2 cellular contexts compared by ENCODE assay signal in the genomic region with DNA sequence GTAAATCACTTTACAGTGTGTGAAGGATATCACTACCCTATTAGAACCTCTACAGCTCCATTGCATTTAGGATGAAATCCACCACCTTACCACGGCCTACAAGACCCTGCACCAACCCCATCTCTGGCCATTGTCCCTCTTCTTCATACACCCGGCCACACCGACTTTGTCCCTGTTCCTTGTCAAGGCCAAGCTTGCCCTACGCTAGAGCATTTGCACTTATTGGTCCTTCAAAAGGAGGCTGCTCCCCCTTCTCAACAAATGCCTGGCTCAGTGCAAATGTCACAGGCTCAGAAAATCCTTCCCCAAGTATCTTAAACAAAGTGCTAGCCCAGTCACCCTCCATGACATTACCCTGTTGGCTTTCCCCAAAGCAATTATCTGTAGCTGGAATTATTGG.
TF ChIP-seq lines count a peak whose summit lies in the region.

No MANE protein-coding gene starts in this region.

TF ChIP-seq in HepG2, 621 proteins besides CTCF, POLR2A, EP300 and RAD21:
- TF ChIP-seq MED1 (CRISPR knock-in tag; IDR thresholded peaks at IDR 0.05) (no peak), IRX3 (CRISPR knock-in tag; IDR thresholded peaks at IDR 0.05; ENCODE audit: borderline replicate concordance, low read depth) (no peak), RBAK (CRISPR knock-in tag; IDR thresholded peaks at IDR 0.05) (no peak), ZSCAN21 (CRISPR knock-in tag; IDR thresholded peaks at IDR 0.05; ENCODE audit: borderline replicate concordance) (no peak)
- TF ChIP-seq, protein P1, sequence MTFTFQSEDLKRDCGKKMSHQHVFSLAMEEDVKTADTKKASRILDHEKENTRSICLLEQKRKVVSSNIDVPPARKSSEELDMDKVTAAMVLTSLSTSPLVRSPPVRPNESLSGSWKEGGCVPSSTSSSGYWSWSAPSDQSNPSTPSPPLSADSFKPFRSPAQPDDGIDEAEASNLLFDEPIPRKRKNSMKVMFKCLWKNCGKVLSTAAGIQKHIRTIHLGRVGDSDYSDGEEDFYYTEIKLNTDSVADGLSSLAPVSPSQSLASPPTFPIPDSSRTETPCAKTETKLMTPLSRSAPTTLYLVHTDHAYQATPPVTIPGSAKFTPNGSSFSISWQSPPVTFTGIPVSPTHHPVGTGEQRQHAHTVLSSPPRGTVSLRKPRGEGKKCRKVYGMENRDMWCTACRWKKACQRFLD (CRISPR knock-in tag; IDR thresholded peaks at IDR 0.05; ENCODE audit: borderline replicate concordance): no peak
- TF ChIP-seq, protein P2, sequence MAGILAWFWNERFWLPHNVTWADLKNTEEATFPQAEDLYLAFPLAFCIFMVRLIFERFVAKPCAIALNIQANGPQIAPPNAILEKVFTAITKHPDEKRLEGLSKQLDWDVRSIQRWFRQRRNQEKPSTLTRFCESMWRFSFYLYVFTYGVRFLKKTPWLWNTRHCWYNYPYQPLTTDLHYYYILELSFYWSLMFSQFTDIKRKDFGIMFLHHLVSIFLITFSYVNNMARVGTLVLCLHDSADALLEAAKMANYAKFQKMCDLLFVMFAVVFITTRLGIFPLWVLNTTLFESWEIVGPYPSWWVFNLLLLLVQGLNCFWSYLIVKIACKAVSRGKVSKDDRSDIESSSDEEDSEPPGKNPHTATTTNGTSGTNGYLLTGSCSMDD (CRISPR knock-in tag; IDR thresholded peaks at IDR 0.05): no peak
- TF ChIP-seq, protein P3, sequence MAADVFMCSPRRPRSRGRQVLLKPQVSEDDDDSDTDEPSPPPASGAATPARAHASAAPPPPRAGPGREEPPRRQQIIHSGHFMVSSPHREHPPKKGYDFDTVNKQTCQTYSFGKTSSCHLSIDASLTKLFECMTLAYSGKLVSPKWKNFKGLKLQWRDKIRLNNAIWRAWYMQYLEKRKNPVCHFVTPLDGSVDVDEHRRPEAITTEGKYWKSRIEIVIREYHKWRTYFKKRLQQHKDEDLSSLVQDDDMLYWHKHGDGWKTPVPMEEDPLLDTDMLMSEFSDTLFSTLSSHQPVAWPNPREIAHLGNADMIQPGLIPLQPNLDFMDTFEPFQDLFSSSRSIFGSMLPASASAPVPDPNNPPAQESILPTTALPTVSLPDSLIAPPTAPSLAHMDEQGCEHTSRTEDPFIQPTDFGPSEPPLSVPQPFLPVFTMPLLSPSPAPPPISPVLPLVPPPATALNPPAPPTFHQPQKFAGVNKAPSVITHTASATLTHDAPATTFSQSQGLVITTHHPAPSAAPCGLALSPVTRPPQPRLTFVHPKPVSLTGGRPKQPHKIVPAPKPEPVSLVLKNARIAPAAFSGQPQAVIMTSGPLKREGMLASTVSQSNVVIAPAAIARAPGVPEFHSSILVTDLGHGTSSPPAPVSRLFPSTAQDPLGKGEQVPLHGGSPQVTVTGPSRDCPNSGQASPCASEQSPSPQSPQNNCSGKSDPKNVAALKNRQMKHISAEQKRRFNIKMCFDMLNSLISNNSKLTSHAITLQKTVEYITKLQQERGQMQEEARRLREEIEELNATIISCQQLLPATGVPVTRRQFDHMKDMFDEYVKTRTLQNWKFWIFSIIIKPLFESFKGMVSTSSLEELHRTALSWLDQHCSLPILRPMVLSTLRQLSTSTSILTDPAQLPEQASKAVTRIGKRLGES (CRISPR knock-in tag; IDR thresholded peaks at IDR 0.05; ENCODE audit: borderline replicate concordance): no peak
- TF ChIP-seq, protein P4, sequence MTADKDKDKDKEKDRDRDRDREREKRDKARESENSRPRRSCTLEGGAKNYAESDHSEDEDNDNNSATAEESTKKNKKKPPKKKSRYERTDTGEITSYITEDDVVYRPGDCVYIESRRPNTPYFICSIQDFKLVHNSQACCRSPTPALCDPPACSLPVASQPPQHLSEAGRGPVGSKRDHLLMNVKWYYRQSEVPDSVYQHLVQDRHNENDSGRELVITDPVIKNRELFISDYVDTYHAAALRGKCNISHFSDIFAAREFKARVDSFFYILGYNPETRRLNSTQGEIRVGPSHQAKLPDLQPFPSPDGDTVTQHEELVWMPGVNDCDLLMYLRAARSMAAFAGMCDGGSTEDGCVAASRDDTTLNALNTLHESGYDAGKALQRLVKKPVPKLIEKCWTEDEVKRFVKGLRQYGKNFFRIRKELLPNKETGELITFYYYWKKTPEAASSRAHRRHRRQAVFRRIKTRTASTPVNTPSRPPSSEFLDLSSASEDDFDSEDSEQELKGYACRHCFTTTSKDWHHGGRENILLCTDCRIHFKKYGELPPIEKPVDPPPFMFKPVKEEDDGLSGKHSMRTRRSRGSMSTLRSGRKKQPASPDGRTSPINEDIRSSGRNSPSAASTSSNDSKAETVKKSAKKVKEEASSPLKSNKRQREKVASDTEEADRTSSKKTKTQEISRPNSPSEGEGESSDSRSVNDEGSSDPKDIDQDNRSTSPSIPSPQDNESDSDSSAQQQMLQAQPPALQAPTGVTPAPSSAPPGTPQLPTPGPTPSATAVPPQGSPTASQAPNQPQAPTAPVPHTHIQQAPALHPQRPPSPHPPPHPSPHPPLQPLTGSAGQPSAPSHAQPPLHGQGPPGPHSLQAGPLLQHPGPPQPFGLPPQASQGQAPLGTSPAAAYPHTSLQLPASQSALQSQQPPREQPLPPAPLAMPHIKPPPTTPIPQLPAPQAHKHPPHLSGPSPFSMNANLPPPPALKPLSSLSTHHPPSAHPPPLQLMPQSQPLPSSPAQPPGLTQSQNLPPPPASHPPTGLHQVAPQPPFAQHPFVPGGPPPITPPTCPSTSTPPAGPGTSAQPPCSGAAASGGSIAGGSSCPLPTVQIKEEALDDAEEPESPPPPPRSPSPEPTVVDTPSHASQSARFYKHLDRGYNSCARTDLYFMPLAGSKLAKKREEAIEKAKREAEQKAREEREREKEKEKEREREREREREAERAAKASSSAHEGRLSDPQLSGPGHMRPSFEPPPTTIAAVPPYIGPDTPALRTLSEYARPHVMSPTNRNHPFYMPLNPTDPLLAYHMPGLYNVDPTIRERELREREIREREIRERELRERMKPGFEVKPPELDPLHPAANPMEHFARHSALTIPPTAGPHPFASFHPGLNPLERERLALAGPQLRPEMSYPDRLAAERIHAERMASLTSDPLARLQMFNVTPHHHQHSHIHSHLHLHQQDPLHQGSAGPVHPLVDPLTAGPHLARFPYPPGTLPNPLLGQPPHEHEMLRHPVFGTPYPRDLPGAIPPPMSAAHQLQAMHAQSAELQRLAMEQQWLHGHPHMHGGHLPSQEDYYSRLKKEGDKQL (CRISPR knock-in tag; IDR thresholded peaks at IDR 0.05; ENCODE audit: low read depth): no peak

TF ChIP-seq in HEK293T, 16 proteins besides CTCF, POLR2A, EP300 and RAD21:
- TF ChIP-seq ZNF384 (IDR thresholded peaks at IDR 0.05) (no peak), HDGF (IDR thresholded peaks at IDR 0.05; ENCODE audit: borderline replicate concordance) (no peak), NFRKB (IDR thresholded peaks at IDR 0.05) (no peak), FOXA1 (IDR thresholded peaks at IDR 0.05) (no peak), ARNT (IDR thresholded peaks at IDR 0.05) (no peak), L3MBTL2 (conservative IDR thresholded peaks at IDR 0.05) (no peak), ELF4 (IDR thresholded peaks at IDR 0.05) (no peak), SP1 (IDR thresholded peaks at IDR 0.05) (no peak), CTBP1 (IDR thresholded peaks at IDR 0.05; ENCODE audit: borderline replicate concordance) (no peak), BHLHE40 (IDR thresholded peaks at IDR 0.05; ENCODE audit: borderline replicate concordance) (no peak), LEF1 (IDR thresholded peaks at IDR 0.05; ENCODE audit: borderline replicate concordance) (no peak), TARDBP (IDR thresholded peaks at IDR 0.05) (no peak), FOXM1 (IDR thresholded peaks at IDR 0.05; ENCODE audit: borderline replicate concordance) (no peak)
- TF ChIP-seq, protein P5, sequence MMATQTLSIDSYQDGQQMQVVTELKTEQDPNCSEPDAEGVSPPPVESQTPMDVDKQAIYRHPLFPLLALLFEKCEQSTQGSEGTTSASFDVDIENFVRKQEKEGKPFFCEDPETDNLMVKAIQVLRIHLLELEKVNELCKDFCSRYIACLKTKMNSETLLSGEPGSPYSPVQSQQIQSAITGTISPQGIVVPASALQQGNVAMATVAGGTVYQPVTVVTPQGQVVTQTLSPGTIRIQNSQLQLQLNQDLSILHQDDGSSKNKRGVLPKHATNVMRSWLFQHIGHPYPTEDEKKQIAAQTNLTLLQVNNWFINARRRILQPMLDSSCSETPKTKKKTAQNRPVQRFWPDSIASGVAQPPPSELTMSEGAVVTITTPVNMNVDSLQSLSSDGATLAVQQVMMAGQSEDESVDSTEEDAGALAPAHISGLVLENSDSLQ (IDR thresholded peaks at IDR 0.05): no peak
